8 cellular contexts compared by ENCODE assay signal in the genomic region with DNA sequence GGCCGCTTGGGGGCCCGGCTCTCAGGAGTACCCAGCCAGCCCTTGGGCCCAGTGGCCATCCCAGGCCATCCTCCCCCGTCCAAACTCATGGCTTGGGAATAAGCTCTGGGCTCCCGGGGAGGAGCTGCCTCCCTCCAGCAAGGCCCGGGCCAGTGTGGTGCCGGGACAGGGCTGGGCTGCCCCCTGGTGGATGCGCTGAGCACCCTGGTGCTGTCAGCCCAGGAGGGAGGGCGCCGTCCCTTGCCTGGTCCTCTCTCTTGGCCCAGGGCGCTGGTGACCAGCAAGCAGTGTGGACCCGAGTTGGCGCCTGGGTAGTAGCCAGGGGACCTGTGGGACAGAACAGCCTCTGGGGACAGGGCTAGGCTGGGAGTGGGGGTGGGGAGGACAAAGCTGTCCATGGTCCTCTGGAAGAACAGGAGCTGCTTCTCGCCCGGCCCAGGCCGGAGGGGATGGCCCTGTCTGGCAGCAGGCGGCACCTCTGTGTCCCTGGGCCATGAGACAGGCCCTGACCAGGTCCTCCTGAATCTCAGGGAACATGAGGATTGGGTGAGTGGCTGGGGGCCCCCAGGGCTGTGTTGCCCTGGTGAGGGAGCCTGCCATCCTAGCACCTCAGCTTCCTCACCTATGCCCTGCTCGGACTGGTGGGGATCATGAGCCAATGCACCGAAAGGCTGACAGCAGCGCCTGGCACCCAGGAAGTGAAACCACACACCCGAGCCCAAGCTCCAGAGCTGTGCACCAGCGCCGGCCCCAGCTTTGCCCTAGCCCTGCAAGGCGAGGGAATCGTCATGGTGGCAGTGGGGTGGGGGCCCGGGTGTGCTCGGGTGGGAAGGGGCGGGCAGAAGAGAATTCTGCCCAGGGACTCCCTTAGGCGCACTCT. TPM values are rescaled to one million over a fixed set of nuclear protein-coding genes. Genes with fewer than 3 reads are reported as not detected.
DNase-seq lines count a peak whose midpoint lies in the region; ATAC-seq and TF ChIP-seq lines count a peak whose summit lies in the region.

No MANE protein-coding gene starts in this region.

- 68% methylated on average over 19 of the region's 28 CpGs for WGBS in mammary epithelial cell (ENCODE audit: low coverage, missing lambda C conversion rate)

- DNase-seq in NCI-H2081 (lab: John Stamatoyannopoulos, UW) (peak; percentile 22 to 25), NCI-H2081 treated with DMSO at 0.1 percent for 48 hours (lab: John Stamatoyannopoulos, UW) (no peak), KBM-7 (peak; percentile 76), activated B cell treated with CpG ODN at 0.5 μM for 24 hours (peak; percentile 74), mammary epithelial cell (peak; percentile 55), kidney epithelial cell (ENCODE audit: low read depth) (no peak)
- peak; percentile 75 for DNase-seq in stimulated activated CD4-positive, alpha-beta T cell treated with anti-CD3 and anti-CD28 coated beads, Interleukin-1b, Interleukin-23, amount 100 ng/mL, for 48 hours

- in situ Hi-C loops in KBM-7 (cut with MboI; ENCODE audit: low pct_unique_long_range_greater_than_20kb, low sequenced_read_pairs) (no loop called here), mammary epithelial cell (cut with MboI; ENCODE audit: low sequenced_read_pairs in 2 of 2) (loop anchor here in 1 of 2 donors (5.0 kb wide), 1 partner anchor 190 kb away; the partner anchor contains the start of gene FAAP20)

- H3K9me3 ChIP-seq in mammary epithelial cell (replicated peaks; ENCODE audit: insufficient read depth, low read length): no peaks in the 10 kb centered on the region

- no peak overlapping the region for H3K4me3 Mint-ChIP-seq in activated B cell treated with CpG ODN at 0.5 μM for 24 hours

- no peak overlapping the region for H3K4me3 ChIP-seq in mammary epithelial cell (replicated peaks in 1 of 3; ENCODE audit: insufficient read depth in 1 of 3, low read depth in 2 of 3, low read length in 3 of 3)
- H3K4me3 ChIP-seq in kidney epithelial cell (ENCODE audit: low read depth, low read length): no peak overlapping the region

- no TSS peak for BruUV-seq in mammary epithelial cell (replicated peaks; lab: Mats Ljungman, UMichigan)

- H3K27ac ChIP-seq in mammary epithelial cell (ENCODE audit: insufficient read depth, low read depth, low read length): no peak overlapping the region

- CTCF ChIA-PET in activated B cell treated with CpG ODN at 0.5 μM for 24 hours (lab: Charles Lee): interaction anchor here (0.6 to 7.2 kb wide), 18 partner anchors 10 to 337 kb away, joined by 3 to 185 read pairs (median 5); partner anchors contain the start of genes FAAP20, MORN1 and RER1
- CTCF ChIA-PET in mammary epithelial cell (lab: Charles Lee; ENCODE audit: low non-redundant PET): interaction anchor here (0.6 to 1.7 kb wide), 6 partner anchors 67 to 204 kb away, joined by 3 to 26 read pairs (median 4); partner anchors contain the start of gene FAAP20

- no peak overlapping the region for H3K4me2 ChIP-seq in mammary epithelial cell (ENCODE audit: insufficient read depth, low read depth, low read length)

- H3K36me3 ChIP-seq in mammary epithelial cell (ENCODE audit: insufficient read depth, low read length) (no peaks in the 10 kb centered on the region), kidney epithelial cell (ENCODE audit: control insufficient read depth, insufficient read depth, low read length) (no peaks in the 10 kb centered on the region)

- POLR2A ChIA-PET in activated B cell treated with CpG ODN at 0.5 μM for 24 hours (lab: Charles Lee): interaction anchor here (0.6 to 5.7 kb wide), 14 partner anchors 9 to 564 kb away, joined by 3 to 89 read pairs (median 5); partner anchors contain the start of genes FAAP20, MORN1 and RER1

- H3K27me3 ChIP-seq in mammary epithelial cell (ENCODE audit: insufficient read depth, low read length) (no peaks in the 10 kb centered on the region), kidney epithelial cell (ENCODE audit: control insufficient read depth, insufficient read depth, low read length) (peaks cover 3% of the 10 kb centered on the region)

- no peaks in the 10 kb centered on the region for H3K79me2 ChIP-seq in mammary epithelial cell (ENCODE audit: insufficient read depth, low read length)

- intact Hi-C loops in activated B cell treated with CpG ODN at 0.5 μM for 24 hours (cut with micrococcal nuclease): loop anchor here (1.0 to 5.0 kb wide), 4 partner anchors 9 to 335 kb away; partner anchors contain the start of genes MORN1 and RER1
- intact Hi-C loops in mammary epithelial cell (cut with micrococcal nuclease): loop anchor here (1.0 to 5.0 kb wide), 3 partner anchors 170 to 187 kb away; no protein-coding TSS in a partner anchor

- no peaks in the 10 kb centered on the region for H3K4me1 ChIP-seq in mammary epithelial cell (ENCODE audit: insufficient read depth, low read length)

- no peak overlapping the region for H3K9ac ChIP-seq in mammary epithelial cell (ENCODE audit: insufficient read depth, low read length)

- peaks cover 25% of the 10 kb centered on the region for H3K4me1 Mint-ChIP-seq in activated B cell treated with CpG ODN at 0.5 μM for 24 hours

- no peaks in the 10 kb centered on the region for H3K27me3 Mint-ChIP-seq in activated B cell treated with CpG ODN at 0.5 μM for 24 hours

- no peaks in the 10 kb centered on the region for H3K9me3 Mint-ChIP-seq in activated B cell treated with CpG ODN at 0.5 μM for 24 hours

- no peak overlapping the region for H3K27ac Mint-ChIP-seq in activated B cell treated with CpG ODN at 0.5 μM for 24 hours

- H2AFZ ChIP-seq in mammary epithelial cell (ENCODE audit: low read depth, low read length): no peak overlapping the region

- peaks cover 2% of the 10 kb centered on the region for H3K36me3 Mint-ChIP-seq in activated B cell treated with CpG ODN at 0.5 μM for 24 hours (ENCODE audit: low read depth)

- no peaks in the 10 kb centered on the region for H4K20me1 ChIP-seq in mammary epithelial cell (ENCODE audit: insufficient read depth, low read length)

- dilution Hi-C loops in mammary epithelial cell (cut with HindIII; ENCODE audit: low sequenced_read_pairs): no loop called here

- ATAC-seq in activated B cell treated with CpG ODN at 0.5 μM for 24 hours (ENCODE audit: low read depth) (peak; percentile 85), GM21515 (IDR thresholded peaks at IDR 0.05; ENCODE audit: unreplicated experiment) (no peak)

- TF ChIP-seq CTCF in activated B cell treated with CpG ODN at 0.5 μM for 24 hours (IDR thresholded peaks at IDR 0.05): peak; percentile 31
- peak; percentile 69 to 95 for TF ChIP-seq CTCF in mammary epithelial cell (conservative IDR thresholded peaks at IDR 0.05 in 1 of 2, IDR thresholded peaks at IDR 0.05 in 1 of 2; ENCODE audit: extremely low read depth in 1 of 2, insufficient read depth in 1 of 2, low read depth in 1 of 2, low read length in 2 of 2)
- peak; percentile 97 for TF ChIP-seq CTCF in kidney epithelial cell (IDR thresholded peaks at IDR 0.05; ENCODE audit: insufficient read depth, low read length, poor library complexity, severe bottlenecking)

RNA-seq across cellular contexts. Expression of gene MORN1, which starts 9.4 kb away (rescaled TPM):
- total RNA-seq in activated B cell treated with CpG ODN at 0.5 μM for 24 hours (15.6 and 17.8 TPM in 2 replicates), mammary epithelial cell (10 to 100 TPM in 1 of 2 donors, 1 to 10 TPM in 1; 9.8 to 12.8 TPM), kidney epithelial cell (7.7 and 8.4 TPM in 2 replicates)
- 4.0 TPM for polyA plus RNA-seq in mammary epithelial cell
- polyA minus RNA-seq in mammary epithelial cell: 9.5 TPM

RNA-seq across cellular contexts. Expression of gene RER1, which starts 9.7 kb away (rescaled TPM):
- 102 and 105 TPM in 2 replicates for total RNA-seq in activated B cell treated with CpG ODN at 0.5 μM for 24 hours
- total RNA-seq in mammary epithelial cell: 100 to 1,000 TPM in 1 of 2 donors, 10 to 100 TPM in 1; 45.5 to 162 TPM
- 131 TPM for polyA plus RNA-seq in mammary epithelial cell
- polyA minus RNA-seq in mammary epithelial cell: 246 TPM
- total RNA-seq in kidney epithelial cell: 79.1 and 92.8 TPM in 2 replicates

RNA-seq across cellular contexts. Expression of gene PEX10, which starts 30.4 kb away (rescaled TPM):
- total RNA-seq in activated B cell treated with CpG ODN at 0.5 μM for 24 hours (17.4 and 18.9 TPM in 2 replicates), mammary epithelial cell (10 to 100 TPM; 29.5 to 32.8 TPM), kidney epithelial cell (48.1 and 50.4 TPM in 2 replicates)
- polyA plus RNA-seq in mammary epithelial cell: 22.4 TPM
- polyA minus RNA-seq in mammary epithelial cell: 10.7 TPM

Comparison
In these comparisons a context has a peak if more than half of its experiments do, and no peak if none do; other contexts are left out.
1. DNase-seq: peak in NCI-H2081 (2 of 2), KBM-7 (single experiment), activated B cell treated with CpG ODN at 0.5 μM for 24 hours (single experiment), mammary epithelial cell (single experiment) and stimulated activated CD4-positive, alpha-beta T cell treated with anti-CD3 and anti-CD28 coated beads, Interleukin-1b, Interleukin-23, amount 100 ng/mL, for 48 hours (single experiment); none in NCI-H2081 treated with DMSO at 0.1 percent for 48 hours (single experiment) and kidney epithelial cell (single experiment).
2. CTCF ChIP-seq: peak in every context shown above with its lines; median percentile 97 in kidney epithelial cell; 82 in mammary epithelial cell; 31 in activated B cell treated with CpG ODN at 0.5 μM for 24 hours.